Comparison of ENCODE assay signal across 1 cellular context in the genomic region with DNA sequence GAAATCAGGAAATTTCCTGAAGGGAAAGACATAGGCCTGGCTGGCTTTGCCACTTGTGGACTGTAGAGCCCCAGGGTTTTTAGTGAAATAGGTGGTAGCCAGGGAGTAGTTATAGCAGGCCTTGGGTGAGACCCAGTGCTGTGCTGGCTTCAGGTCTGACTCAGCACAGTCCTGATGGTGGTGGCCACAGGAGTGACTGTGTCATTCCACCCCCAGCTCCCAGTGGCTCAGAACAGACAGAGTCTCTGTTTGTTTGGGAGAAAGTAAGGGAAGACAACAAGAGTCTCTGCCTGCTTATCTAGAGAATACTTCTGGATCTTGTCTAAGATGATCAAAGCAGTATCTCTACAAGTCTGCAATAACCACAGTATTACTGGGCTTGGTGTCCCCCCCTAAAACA.
TF ChIP-seq lines count a peak whose summit lies in the region.

No MANE protein-coding gene starts in this region.

TF ChIP-seq in GM12878, 131 proteins besides CTCF, POLR2A, EP300 and RAD21:
- TF ChIP-seq, protein P1, sequence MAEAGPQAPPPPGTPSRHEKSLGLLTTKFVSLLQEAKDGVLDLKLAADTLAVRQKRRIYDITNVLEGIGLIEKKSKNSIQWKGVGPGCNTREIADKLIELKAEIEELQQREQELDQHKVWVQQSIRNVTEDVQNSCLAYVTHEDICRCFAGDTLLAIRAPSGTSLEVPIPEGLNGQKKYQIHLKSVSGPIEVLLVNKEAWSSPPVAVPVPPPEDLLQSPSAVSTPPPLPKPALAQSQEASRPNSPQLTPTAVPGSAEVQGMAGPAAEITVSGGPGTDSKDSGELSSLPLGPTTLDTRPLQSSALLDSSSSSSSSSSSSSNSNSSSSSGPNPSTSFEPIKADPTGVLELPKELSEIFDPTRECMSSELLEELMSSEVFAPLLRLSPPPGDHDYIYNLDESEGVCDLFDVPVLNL (IDR thresholded peaks at IDR 0.05; ENCODE audit: low read depth, low read length): no peak
- TF ChIP-seq RUNX3 (IDR thresholded peaks at IDR 0.05; ENCODE audit: low read length) (peak; percentile 18; the same call in 1 of the 2 replicates), PAX5 (IDR thresholded peaks at IDR 0.05; ENCODE audit: borderline replicate concordance, low read depth, low read length) (no peak), TARDBP (IDR thresholded peaks at IDR 0.05; ENCODE audit: borderline replicate concordance) (no peak), JUND (IDR thresholded peaks at IDR 0.05; ENCODE audit: low read depth, low read length) (no peak), DPF2 (IDR thresholded peaks at IDR 0.05) (no peak)
- TF ChIP-seq, protein P2, sequence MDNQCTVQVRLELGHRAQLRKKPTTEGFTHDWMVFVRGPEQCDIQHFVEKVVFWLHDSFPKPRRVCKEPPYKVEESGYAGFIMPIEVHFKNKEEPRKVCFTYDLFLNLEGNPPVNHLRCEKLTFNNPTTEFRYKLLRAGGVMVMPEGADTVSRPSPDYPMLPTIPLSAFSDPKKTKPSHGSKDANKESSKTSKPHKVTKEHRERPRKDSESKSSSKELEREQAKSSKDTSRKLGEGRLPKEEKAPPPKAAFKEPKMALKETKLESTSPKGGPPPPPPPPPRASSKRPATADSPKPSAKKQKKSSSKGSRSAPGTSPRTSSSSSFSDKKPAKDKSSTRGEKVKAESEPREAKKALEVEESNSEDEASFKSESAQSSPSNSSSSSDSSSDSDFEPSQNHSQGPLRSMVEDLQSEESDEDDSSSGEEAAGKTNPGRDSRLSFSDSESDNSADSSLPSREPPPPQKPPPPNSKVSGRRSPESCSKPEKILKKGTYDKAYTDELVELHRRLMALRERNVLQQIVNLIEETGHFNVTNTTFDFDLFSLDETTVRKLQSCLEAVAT (IDR thresholded peaks at IDR 0.05): no peak
